ENCODE assay signal across 24 cellular contexts in genomic region chr5:33837301-33837700, GRCh38.
"Had no signal": no experiment of that assay in that cellular context is flagged by ENCODE, and none has a peak within 500 bp of the region (broad histone marks: within the 10 kb centered on the region; RNA-seq: fewer than 3 reads in every experiment).

No MANE protein-coding gene starts in this region.

- DNase-seq: effector memory CD4-positive, alpha-beta T cell; foreskin keratinocyte; kidney; left cardiac atrium; left ventricle myocardium inferior; lower lobe of right lung; mesenchymal stem cell; midbrain; naive B cell; occipital lobe; pancreas; right lobe of liver; spleen; stimulated activated CD4-positive, alpha-beta T cell treated with anti-CD3 and anti-CD28 coated beads, Interleukin-15, amount 100 ng/mL, for 24 hours; stimulated activated CD4-positive, alpha-beta T cell treated with anti-CD3 and anti-CD28 coated beads, Interleukin-1b, Interleukin-23, amount 100 ng/mL, for 48 hours; stimulated activated CD4-positive, alpha-beta T cell treated with anti-CD3 and anti-CD28 coated beads, Interleukin-4, amount 100 ng/mL, for 24 hours; tibial artery; upper lobe of left lung; uterus had no signal

- H3K4me3 Mint-ChIP-seq: naive B cell; nephron; stimulated activated memory B cell treated with anti-CD40 and anti-IgM and Interleukin-4, amounts not matched to agents 10 μg/mL and 1 μg/mL and 100 μg/mL, for 72 hours; stimulated activated naive CD8-positive, alpha-beta T cell treated with anti-CD3 and anti-CD28 coated beads, Interleukin-15, Interleukin-2, amounts not matched to agents 100 ng/mL and 50 ng/mL, for 24 hours had no signal

- H3K27me3 Mint-ChIP-seq: progenitor cell of endocrine pancreas; stimulated activated naive CD8-positive, alpha-beta T cell treated with anti-CD3 and anti-CD28 coated beads, Interleukin-15, Interleukin-2, amounts not matched to agents 100 ng/mL and 50 ng/mL, for 24 hours had no signal

- H3K27me3 ChIP-seq: foreskin keratinocyte, pancreas, right lobe of liver, spleen, tibial artery, upper lobe of left lung, uterus had no signal

- H3K36me3 Mint-ChIP-seq: naive B cell; stimulated activated memory B cell treated with anti-CD40 and anti-IgM and Interleukin-4, amounts not matched to agents 10 μg/mL and 1 μg/mL and 100 μg/mL, for 72 hours had no signal

- H3K27ac ChIP-seq: foreskin keratinocyte, left ventricle myocardium inferior, lower lobe of right lung, pancreas, right lobe of liver, spleen, tibial artery, upper lobe of left lung, uterus had no signal

- H3K4me1 ChIP-seq: foreskin keratinocyte, lower lobe of right lung, pancreas, right lobe of liver, spleen, upper lobe of left lung, uterus had no signal

- H3K4me3 ChIP-seq: left ventricle myocardium inferior, lower lobe of right lung, pancreas, right lobe of liver, spleen, tibial artery, upper lobe of left lung, uterus had no signal

- ATAC-seq: esophagus mucosa; foreskin keratinocyte; left cardiac atrium; lower lobe of right lung; pancreas; right lobe of liver; stimulated activated memory B cell treated with anti-CD40 and anti-IgM and Interleukin-4, amounts not matched to agents 10 μg/mL and 1 μg/mL and 100 μg/mL, for 72 hours had no signal

- H3K9me3 ChIP-seq: left ventricle myocardium inferior, lower lobe of right lung, pancreas, right lobe of liver, spleen, tibial artery, upper lobe of left lung, uterus had no signal

- H3K36me3 ChIP-seq: left ventricle myocardium inferior, lower lobe of right lung, pancreas, right lobe of liver, spleen, tibial artery, upper lobe of left lung, uterus had no signal

- H3K27ac Mint-ChIP-seq: naive B cell; nephron; progenitor cell of endocrine pancreas; stimulated activated memory B cell treated with anti-CD40 and anti-IgM and Interleukin-4, amounts not matched to agents 10 μg/mL and 1 μg/mL and 100 μg/mL, for 72 hours; stimulated activated naive CD8-positive, alpha-beta T cell treated with anti-CD3 and anti-CD28 coated beads, Interleukin-15, Interleukin-2, amounts not matched to agents 100 ng/mL and 50 ng/mL, for 24 hours had no signal

- H3K9me3 Mint-ChIP-seq: nephron; stimulated activated memory B cell treated with anti-CD40 and anti-IgM and Interleukin-4, amounts not matched to agents 10 μg/mL and 1 μg/mL and 100 μg/mL, for 72 hours; stimulated activated naive CD8-positive, alpha-beta T cell treated with anti-CD3 and anti-CD28 coated beads, Interleukin-15, Interleukin-2, amounts not matched to agents 100 ng/mL and 50 ng/mL, for 24 hours had no signal

- H3K4me1 Mint-ChIP-seq: naive B cell; stimulated activated memory B cell treated with anti-CD40 and anti-IgM and Interleukin-4, amounts not matched to agents 10 μg/mL and 1 μg/mL and 100 μg/mL, for 72 hours had no signal
